ENCODE assay signal across 2 cellular contexts in genomic region chr6:48610846-48611245, GRCh38.
TF ChIP-seq lines count a peak whose summit lies in the region.

No MANE protein-coding gene starts in this region.

TF ChIP-seq in SK-N-SH, 30 proteins besides CTCF, POLR2A, EP300 and RAD21:
- no peak for TF ChIP-seq USF2 (IDR thresholded peaks at IDR 0.05; ENCODE audit: borderline replicate concordance, low read depth, low read length)
TF ChIP-seq in SK-N-SH: peak in this region for 0.

TF ChIP-seq in SK-N-SH treated with all-trans-retinoic acid at 6 μM for 48 hours, 23 proteins besides CTCF, POLR2A, EP300 and RAD21 (continued from another document):
- TF ChIP-seq, protein P1, sequence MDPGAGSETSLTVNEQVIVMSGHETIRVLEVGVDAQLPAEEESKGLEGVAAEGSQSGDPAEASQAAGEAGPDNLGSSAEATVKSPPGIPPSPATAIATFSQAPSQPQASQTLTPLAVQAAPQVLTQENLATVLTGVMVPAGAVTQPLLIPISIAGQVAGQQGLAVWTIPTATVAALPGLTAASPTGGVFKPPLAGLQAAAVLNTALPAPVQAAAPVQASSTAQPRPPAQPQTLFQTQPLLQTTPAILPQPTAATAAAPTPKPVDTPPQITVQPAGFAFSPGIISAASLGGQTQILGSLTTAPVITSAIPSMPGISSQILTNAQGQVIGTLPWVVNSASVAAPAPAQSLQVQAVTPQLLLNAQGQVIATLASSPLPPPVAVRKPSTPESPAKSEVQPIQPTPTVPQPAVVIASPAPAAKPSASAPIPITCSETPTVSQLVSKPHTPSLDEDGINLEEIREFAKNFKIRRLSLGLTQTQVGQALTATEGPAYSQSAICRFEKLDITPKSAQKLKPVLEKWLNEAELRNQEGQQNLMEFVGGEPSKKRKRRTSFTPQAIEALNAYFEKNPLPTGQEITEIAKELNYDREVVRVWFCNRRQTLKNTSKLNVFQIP (CRISPR knock-in tag; IDR thresholded peaks at IDR 0.05; ENCODE audit: borderline replicate concordance, low read depth) = no peak
- no peak for TF ChIP-seq ESRRG (CRISPR knock-in tag; IDR thresholded peaks at IDR 0.05)
- no peak for TF ChIP-seq PATZ1 (CRISPR knock-in tag; IDR thresholded peaks at IDR 0.05; ENCODE audit: borderline replicate concordance)
- TF ChIP-seq TCF4 (CRISPR knock-in tag; IDR thresholded peaks at IDR 0.05; ENCODE audit: borderline replicate concordance) = no peak
- no peak for TF ChIP-seq SNAI2 (CRISPR knock-in tag; IDR thresholded peaks at IDR 0.05)
- TF ChIP-seq CSRNP3 (CRISPR knock-in tag; IDR thresholded peaks at IDR 0.05) = no peak
- no peak for TF ChIP-seq TOX (CRISPR knock-in tag; IDR thresholded peaks at IDR 0.05; ENCODE audit: borderline replicate concordance)
- no peak for TF ChIP-seq ZC3H10 (CRISPR knock-in tag; IDR thresholded peaks at IDR 0.05)
- no peak for TF ChIP-seq ZNF70 (CRISPR knock-in tag; IDR thresholded peaks at IDR 0.05)
- TF ChIP-seq, protein P2, sequence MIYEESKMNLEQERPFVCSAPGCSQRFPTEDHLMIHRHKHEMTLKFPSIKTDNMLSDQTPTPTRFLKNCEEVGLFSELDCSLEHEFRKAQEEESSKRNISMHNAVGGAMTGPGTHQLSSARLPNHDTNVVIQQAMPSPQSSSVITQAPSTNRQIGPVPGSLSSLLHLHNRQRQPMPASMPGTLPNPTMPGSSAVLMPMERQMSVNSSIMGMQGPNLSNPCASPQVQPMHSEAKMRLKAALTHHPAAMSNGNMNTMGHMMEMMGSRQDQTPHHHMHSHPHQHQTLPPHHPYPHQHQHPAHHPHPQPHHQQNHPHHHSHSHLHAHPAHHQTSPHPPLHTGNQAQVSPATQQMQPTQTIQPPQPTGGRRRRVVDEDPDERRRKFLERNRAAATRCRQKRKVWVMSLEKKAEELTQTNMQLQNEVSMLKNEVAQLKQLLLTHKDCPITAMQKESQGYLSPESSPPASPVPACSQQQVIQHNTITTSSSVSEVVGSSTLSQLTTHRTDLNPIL (CRISPR knock-in tag; IDR thresholded peaks at IDR 0.05; ENCODE audit: low read depth) = no peak
- no peak for TF ChIP-seq RARB (CRISPR knock-in tag; IDR thresholded peaks at IDR 0.05)
- TF ChIP-seq ZFP3 (CRISPR knock-in tag; IDR thresholded peaks at IDR 0.05) = no peak
- TF ChIP-seq OSR1 (CRISPR knock-in tag; IDR thresholded peaks at IDR 0.05) = no peak
- TF ChIP-seq ISL1 (CRISPR knock-in tag; IDR thresholded peaks at IDR 0.05) = no peak
- TF ChIP-seq BACH2 (CRISPR knock-in tag; IDR thresholded peaks at IDR 0.05; ENCODE audit: borderline replicate concordance) = no peak
